Comparison of ENCODE assay signal across 8 cellular contexts in genomic region chr15:25933456-25934158, GRCh38.
DNase-seq lines count a peak whose midpoint lies in the region; ATAC-seq and TF ChIP-seq lines count a peak whose summit lies in the region.

No MANE protein-coding gene starts in this region.

- TF ChIP-seq CTCF in AG04449 (IDR thresholded peaks at IDR 0.05; ENCODE audit: insufficient read depth, low read length, missing control alignments) (peak; percentile 84), lower leg skin (IDR thresholded peaks at IDR 0.05) (no peak)

- TF ChIP-seq POLR2A in lower leg skin (IDR thresholded peaks at IDR 0.05): no peak

- ATAC-seq in GM19395 (IDR thresholded peaks at IDR 0.05; ENCODE audit: unreplicated experiment): peak; percentile 80

- POLR2A ChIA-PET in AG04449 (lab: Yijun Ruan, JAX): interaction anchor here (0.5 to 1.5 kb wide), 9 partner anchors 48 to 231 kb away, joined by 3 to 6 read pairs (median 4); no protein-coding TSS in a partner anchor

- peak overlapping the region; percentile 42 for H3K4me3 ChIP-seq in AG04449 (ENCODE audit: low read depth, low read length)
- H3K4me3 ChIP-seq in lower leg skin (ENCODE audit: low read depth, poor library complexity, severe bottlenecking): no peak overlapping the region

- intact Hi-C loops in lower leg skin (cut with DNase I; ENCODE audit: low total_unique reads): loop anchor here (10.0 kb wide), 1 partner anchor 429 kb away; no protein-coding TSS in a partner anchor

- DNase-seq in AG04449 (ENCODE audit: low read depth, low spot score): peak; percentile 57
- DNase-seq in NCI-H2171 (lab: John Stamatoyannopoulos, UW): peak; percentile 57
- DNase-seq in activated CD4-positive, alpha-beta T cell treated with anti-CD3 and anti-CD28 coated beads, Interleukin-2, amount 50 U/mL, for 24 hours (ENCODE audit: low read depth in 1 of 2, low spot score in 1 of 2): peak; percentile 34 to 59
- DNase-seq in ecto neural progenitor cell (ENCODE audit: low spot score): peak; percentile 76
- peak; percentile 49 to 92 for DNase-seq in lower leg skin (ENCODE audit: low spot score in 2 of 2)
- peak; percentile 26 to 41 (median 33) for DNase-seq in stimulated activated CD4-positive, alpha-beta T cell treated with anti-CD3 and anti-CD28 coated beads, TNF-alpha, amount 100 ng/mL, for 1 hour (ENCODE audit: low read depth in 3 of 3, low spot score in 1 of 3)
- no peak for DNase-seq in NK-92 (lab: John Stamatoyannopoulos, UW; ENCODE audit: unreplicated experiment)

- WGBS in lower leg skin, 2 donors: 8 to 12% methylated on average over 23 of the region's 23 CpGs

- CTCF ChIA-PET in AG04449 (lab: Yijun Ruan, JAX): interaction anchor here (0.6 to 3.8 kb wide), 65 partner anchors 9 to 426 kb away, joined by 3 to 41 read pairs (median 4); partner anchors contain the start of gene ATP10A
